In genomic region chr17:55624789-55625433, GRCh38 we compare ENCODE assay signal across 11 cellular contexts.
DNase-seq lines count a peak whose midpoint lies in the region; ATAC-seq and TF ChIP-seq lines count a peak whose summit lies in the region.
"Had no signal": no experiment of that assay in that cellular context is flagged by ENCODE, and none has a peak within 500 bp of the region (broad histone marks: within the 10 kb centered on the region; RNA-seq: fewer than 3 reads in every experiment).

No MANE protein-coding gene starts in this region.

- H3K36me3 ChIP-seq in adrenal gland (replicated peaks in 1 of 2) (no peaks in the 10 kb centered on the region), vagina (no peaks in the 10 kb centered on the region)

- no peak overlapping the region for H3K4me3 ChIP-seq in adrenal gland
- no peak overlapping the region for H3K4me3 ChIP-seq in vagina

- H3K9me3 ChIP-seq in adrenal gland (replicated peaks in 1 of 3) (no peaks in the 10 kb centered on the region), vagina (no peaks in the 10 kb centered on the region)

- H3K4me1 ChIP-seq in adrenal gland (replicated peaks in 1 of 2), result no peaks in the 10 kb centered on the region
- no peaks in the 10 kb centered on the region for H3K4me1 ChIP-seq in vagina

- 76 to 87% (median 84%) methylated on average over 3 of the region's 3 CpGs for WGBS in adrenal gland, 4 donors

- no peak for TF ChIP-seq CTCF in GM10266 (IDR thresholded peaks at IDR 0.05; ENCODE audit: control insufficient read depth, insufficient read depth, low read depth, missing control alignments)
- TF ChIP-seq CTCF in adrenal gland (IDR thresholded peaks at IDR 0.05), result no peak
- no peak for TF ChIP-seq CTCF in vagina (IDR thresholded peaks at IDR 0.05)

- ATAC-seq in GM19372 (IDR thresholded peaks at IDR 0.05; ENCODE audit: low read depth, unreplicated experiment) (peak; percentile 42), HG02938 (IDR thresholded peaks at IDR 0.05; ENCODE audit: unreplicated experiment) (peak; percentile 52)

- H3K27ac Mint-ChIP-seq in T-helper 2 cell treated with Interferon-gamma antibody and Interleukin-4, amounts not matched to agents 5 μg/mL and 100 μg/mL, for 36 hours, result no peak overlapping the region
- H3K27ac Mint-ChIP-seq: brain had no signal

- no peaks in the 10 kb centered on the region for H3K36me3 Mint-ChIP-seq in T-helper 2 cell treated with Interferon-gamma antibody and Interleukin-4, amounts not matched to agents 5 μg/mL and 100 μg/mL, for 36 hours (ENCODE audit: low read depth)
- H3K36me3 Mint-ChIP-seq: brain had no signal

- no peak for TF ChIP-seq POLR2A in adrenal gland (IDR thresholded peaks at IDR 0.05)
- TF ChIP-seq POLR2A in vagina (IDR thresholded peaks at IDR 0.05), result no peak

- no peaks in the 10 kb centered on the region for H3K9me3 Mint-ChIP-seq in T-helper 2 cell treated with Interferon-gamma antibody and Interleukin-4, amounts not matched to agents 5 μg/mL and 100 μg/mL, for 36 hours

- peak; percentile 11 for DNase-seq in GM10266 (ENCODE audit: extremely low spot score)
- DNase-seq in T-helper 2 cell treated with Interferon-gamma antibody and Interleukin-4, amounts not matched to agents 5 μg/mL and 100 μg/mL, for 36 hours (ENCODE audit: low spot score), result no peak
- no peak for DNase-seq in DMS153 treated with DMSO at 0.1 percent for 48 hours (lab: John Stamatoyannopoulos, UW; ENCODE audit: unreplicated experiment)
- DNase-seq in adrenal gland, result no peak
- DNase-seq in vagina (ENCODE audit: extremely low spot score in 2 of 2), result no peak
- no peak for DNase-seq in amygdala (lab: John Stamatoyannopoulos, UW)
- DNase-seq: activated CD8-positive, alpha-beta memory T cell treated with anti-CD3 and anti-CD28 coated beads, Interleukin-2, amount 50 U/mL, for 48 hours had no signal

- intact Hi-C loops in adrenal gland (cut with DNase I), result no loop called here
- intact Hi-C loops in vagina (cut with DNase I), result loop anchor here (5.0 kb wide), 1 partner anchor 53 kb away; no protein-coding TSS in a partner anchor

- H3K4me3 Mint-ChIP-seq in T-helper 2 cell treated with Interferon-gamma antibody and Interleukin-4, amounts not matched to agents 5 μg/mL and 100 μg/mL, for 36 hours, result peak overlapping the region; percentile 11
- H3K4me3 Mint-ChIP-seq: brain, neural crest cell had no signal

- H3K27me3 ChIP-seq in adrenal gland (no peaks in the 10 kb centered on the region), vagina (no peaks in the 10 kb centered on the region)

- H3K27me3 Mint-ChIP-seq in T-helper 2 cell treated with Interferon-gamma antibody and Interleukin-4, amounts not matched to agents 5 μg/mL and 100 μg/mL, for 36 hours (ENCODE audit: low read depth), result peaks cover 17% of the 10 kb centered on the region

- H3K4me1 Mint-ChIP-seq in T-helper 2 cell treated with Interferon-gamma antibody and Interleukin-4, amounts not matched to agents 5 μg/mL and 100 μg/mL, for 36 hours (ENCODE audit: low read depth), result peaks cover 11% of the 10 kb centered on the region
- H3K4me1 Mint-ChIP-seq: brain, neural crest cell had no signal

- H3K27ac ChIP-seq in adrenal gland (no peak overlapping the region), vagina (no peak overlapping the region)
